In genomic region chr16:22297871-22298733, GRCh38 we compare ENCODE assay signal across 8 cellular contexts. TPM values are rescaled to one million over a fixed set of nuclear protein-coding genes. Genes with fewer than 3 reads are reported as not detected.
DNase-seq lines count a peak whose midpoint lies in the region; ATAC-seq, FAIRE-seq and TF ChIP-seq lines count a peak whose summit lies in the region.

No MANE protein-coding gene starts in this region.

- no peak for FAIRE-seq in kidney (lab: Jason Lieb, UNC)

- peaks cover 58% of the 10 kb centered on the region for H3K4me1 Mint-ChIP-seq in central memory CD8-positive, alpha-beta T cell

- TF ChIP-seq CTCF in kidney (IDR thresholded peaks at IDR 0.05; ENCODE audit: borderline replicate concordance, extremely low read depth, insufficient read depth) = no peak

- peak; percentile 27 for ATAC-seq in HG03135 (IDR thresholded peaks at IDR 0.05; ENCODE audit: unreplicated experiment)
- ATAC-seq in central memory CD8-positive, alpha-beta T cell (replicated peaks; ENCODE audit: extremely low read depth, poor library complexity, severe bottlenecking) = peak; percentile 64

- DNase-seq in activated gamma-delta T cell treated with Interleukin-2 at 50 U/mL for 16 hours (peak; percentile 60), activated gamma-delta T cell (lab: John Stamatoyannopoulos, UW) (no peak), NCI-H2227 treated with DMSO at 0.1 percent for 48 hours (lab: John Stamatoyannopoulos, UW) (peak; percentile 93), kidney (no peak)
- DNase-seq in activated CD4-positive, CD25-positive, alpha-beta regulatory T cell (lab: John Stamatoyannopoulos, UW) = peak; percentile 34 to 54 (median 43)
- DNase-seq in central memory CD8-positive, alpha-beta T cell (ENCODE audit: low spot score in 2 of 2) = peak; percentile 68 to 80
- peak; percentile 37 to 40 for DNase-seq in stimulated activated CD4-positive, alpha-beta T cell treated with anti-CD3 and anti-CD28 coated beads, Interleukin-15, amount 100 ng/mL, for 1 hour (ENCODE audit: low read depth in 1 of 2, low spot score in 1 of 2)

- no peaks in the 10 kb centered on the region for H3K27me3 Mint-ChIP-seq in central memory CD8-positive, alpha-beta T cell

- peak overlapping the region; percentile 66 to 96 for H3K4me3 ChIP-seq in kidney (ENCODE audit: low read length in 2 of 2)

- H3K9me3 Mint-ChIP-seq in central memory CD8-positive, alpha-beta T cell = no peaks in the 10 kb centered on the region

- peak overlapping the region; percentile 96 for H3K27ac ChIP-seq in kidney (ENCODE audit: low read depth in 2 of 2, low read length in 2 of 2)

- no peaks in the 10 kb centered on the region for H3K9me3 ChIP-seq in kidney (ENCODE audit: control insufficient read depth in 1 of 2, low read length in 2 of 2)

- intact Hi-C loops in kidney (cut with DNase I) = no loop called here

- peaks cover 5 to 6% of the 10 kb centered on the region in 2 donors for H3K36me3 ChIP-seq in kidney (ENCODE audit: control insufficient read depth in 1 of 2, insufficient read depth in 2 of 2, low read length in 2 of 2)

- peaks cover 5 to 12% of the 10 kb centered on the region in 2 donors for H3K4me1 ChIP-seq in kidney (ENCODE audit: control insufficient read depth in 1 of 2, insufficient read depth in 1 of 2, low read depth in 1 of 2, low read length in 2 of 2)

- H3K9ac ChIP-seq in kidney (ENCODE audit: low read length in 2 of 2) = peak overlapping the region; percentile 66 to 89

- H3K4me3 Mint-ChIP-seq in central memory CD8-positive, alpha-beta T cell = peak overlapping the region; percentile 87

- peak overlapping the region; percentile 99 for H3K27ac Mint-ChIP-seq in central memory CD8-positive, alpha-beta T cell (ENCODE audit: low read depth)

- H3K36me3 Mint-ChIP-seq in central memory CD8-positive, alpha-beta T cell (ENCODE audit: insufficient read depth) = peaks cover 53% of the 10 kb centered on the region

RNA-seq across cellular contexts. Expression of gene POLR3E, which starts 0.9 kb away (rescaled TPM):
- 41.4 TPM for total RNA-seq in kidney
- 21.3 TPM for polyA plus RNA-seq in kidney (ENCODE audit: insufficient read depth, low read depth, low replicate concordance)

Comparison
In these comparisons a context has a peak if more than half of its experiments do, and no peak if none do; other contexts are left out.
1. DNase-seq: peak in activated gamma-delta T cell treated with Interleukin-2 at 50 U/mL for 16 hours (single experiment), NCI-H2227 treated with DMSO at 0.1 percent for 48 hours (single experiment), activated CD4-positive, CD25-positive, alpha-beta regulatory T cell (4 of 4), central memory CD8-positive, alpha-beta T cell (2 of 2) and stimulated activated CD4-positive, alpha-beta T cell treated with anti-CD3 and anti-CD28 coated beads, Interleukin-15, amount 100 ng/mL, for 1 hour (2 of 2); none in activated gamma-delta T cell (single experiment) and kidney (single experiment).